In the genomic region with DNA sequence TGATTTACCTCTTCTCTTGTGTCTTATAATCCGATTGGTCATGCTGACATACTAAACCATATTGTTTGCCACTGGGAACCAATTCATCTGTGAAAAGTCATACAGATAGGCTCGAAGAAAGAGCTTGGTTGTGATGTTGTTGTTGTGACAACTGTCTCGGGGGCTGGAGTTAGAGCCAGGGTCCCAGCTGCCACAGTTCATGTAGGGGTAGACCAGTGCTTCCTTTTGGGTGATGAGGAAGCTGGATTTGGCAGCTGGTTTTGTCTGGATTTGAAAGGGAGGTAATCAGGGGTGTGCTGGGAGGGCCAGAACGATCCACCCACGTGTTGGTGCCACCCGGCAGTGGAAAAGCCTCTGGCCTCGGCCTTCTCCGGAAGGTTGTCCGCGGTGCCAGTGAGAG, we compare ENCODE assay signal across 24 cellular contexts.
"Had no signal": no experiment of that assay in that cellular context is flagged by ENCODE, and none has a peak within 500 bp of the region (broad histone marks: within the 10 kb centered on the region; RNA-seq: fewer than 3 reads in every experiment).

No MANE protein-coding gene starts in this region.

- H3K27ac ChIP-seq: neural progenitor cell, ovary, parathyroid adenoma, psoas muscle, right lobe of liver, sigmoid colon, stomach, thoracic aorta, thyroid gland, tibial nerve, upper lobe of right lung, uterus had no signal

- H3K9ac ChIP-seq: neural progenitor cell, parathyroid adenoma had no signal

- DNase-seq: naive thymus-derived CD4-positive, alpha-beta T cell; natural killer cell; occipital lobe; ovary; psoas muscle; right cardiac atrium; right lobe of liver; sigmoid colon; small intestine; stimulated activated CD4-positive, alpha-beta T cell treated with anti-CD3 and anti-CD28 coated beads, Interleukin-15, amount 100 ng/mL, for 24 hours; stimulated activated CD4-positive, alpha-beta T cell treated with anti-CD3 and anti-CD28 coated beads, Interleukin-2, amount 100 ng/mL, for 24 hours; stimulated activated CD4-positive, alpha-beta T cell treated with anti-CD3 and anti-CD28 coated beads, Interleukin-2, amount 100 ng/mL, for 48 hours; stimulated activated CD4-positive, alpha-beta T cell treated with anti-CD3 and anti-CD28 coated beads, Interleukin-4, amount 100 ng/mL, for 24 hours; stimulated activated naive B cell treated with anti-CD40 and anti-IgM and Interleukin-4, amounts not matched to agents 10 μg/mL and 1 μg/mL and 100 μg/mL, for 72 hours; stimulated activated naive CD4-positive, alpha-beta T cell treated with Interleukin-2 at 50 U/mL for 16 hours; stomach; thyroid gland; upper lobe of right lung; uterus had no signal

- H3K27me3 ChIP-seq: neural progenitor cell, ovary, right lobe of liver, sigmoid colon, stomach, thyroid gland, tibial nerve, upper lobe of right lung, uterus had no signal

- H3K4me1 ChIP-seq: neural progenitor cell, parathyroid adenoma, psoas muscle, sigmoid colon, stomach, tibial nerve, upper lobe of right lung, uterus had no signal

- ATAC-seq: naive thymus-derived CD4-positive, alpha-beta T cell; natural killer cell; psoas muscle; right cardiac atrium; right lobe of liver; stimulated activated effector memory CD8-positive, alpha-beta T cell treated with anti-CD3 and anti-CD28 coated beads, Interleukin-12 subunit alpha, Interleukin-12 subunit beta, amount 100 ng/mL, for 72 hours; stimulated activated naive B cell treated with anti-CD40 and anti-IgM and Interleukin-4, amounts not matched to agents 10 μg/mL and 1 μg/mL and 100 μg/mL, for 72 hours; upper lobe of right lung had no signal

- H3K4me3 ChIP-seq: neural progenitor cell, ovary, psoas muscle, right lobe of liver, sigmoid colon, stomach, thoracic aorta, thyroid gland, tibial nerve, upper lobe of right lung, uterus had no signal

- H2AFZ ChIP-seq: neural progenitor cell, parathyroid adenoma had no signal

- H3K36me3 ChIP-seq: neural progenitor cell, ovary, right lobe of liver, sigmoid colon, stomach, thoracic aorta, thyroid gland, tibial nerve, upper lobe of right lung, uterus had no signal

- H3K4me2 ChIP-seq: neural progenitor cell had no signal

- H3K9me3 ChIP-seq: ovary, psoas muscle, right lobe of liver, sigmoid colon, stomach, thoracic aorta, thyroid gland, tibial nerve, upper lobe of right lung, uterus had no signal
